15 cellular contexts compared by ENCODE assay signal in genomic region chr11:129283141-129283540, GRCh38.
DNase-seq lines count a peak whose midpoint lies in the region; ATAC-seq and TF ChIP-seq lines count a peak whose summit lies in the region.
"Had no signal": no experiment of that assay in that cellular context is flagged by ENCODE, and none has a peak within 500 bp of the region (broad histone marks: within the 10 kb centered on the region; RNA-seq: fewer than 3 reads in every experiment).

No MANE protein-coding gene starts in this region.

- no peaks in the 10 kb centered on the region for H3K27me3 ChIP-seq in mucosa of stomach (ENCODE audit: control insufficient read depth, insufficient read depth, low read length)
- peaks cover 0 to 13% (median 0%) of the 10 kb centered on the region in 7 donors for H3K27me3 ChIP-seq in spleen (replicated peaks in 1 of 7)
- H3K27me3 ChIP-seq: BLaER1 treated with 17β-estradiol and CSF1 and Interleukin-3, amounts not matched to agents 10 nM and 100 nM; sigmoid colon had no signal

- H3K9ac ChIP-seq in mucosa of stomach (ENCODE audit: low read length): peak overlapping the region; percentile 36
- H3K9ac ChIP-seq: BLaER1 treated with 17β-estradiol and CSF1 and Interleukin-3, amounts not matched to agents 10 nM and 100 nM had no signal

- H3K9me3 ChIP-seq in mucosa of stomach (ENCODE audit: control insufficient read depth, low read length) (no peaks in the 10 kb centered on the region), spleen (no peaks in the 10 kb centered on the region)
- H3K9me3 ChIP-seq: sigmoid colon had no signal

- ATAC-seq in HG02870 (IDR thresholded peaks at IDR 0.05; ENCODE audit: unreplicated experiment): no peak

- H3K27ac ChIP-seq in spleen: no peak overlapping the region
- H3K27ac ChIP-seq: BLaER1 treated with 17β-estradiol and CSF1 and Interleukin-3, amounts not matched to agents 10 nM and 100 nM; dorsolateral prefrontal cortex; sigmoid colon had no signal

- H3K4me1 ChIP-seq in mucosa of stomach (ENCODE audit: control insufficient read depth, insufficient read depth, low read length) (peaks cover 51% of the 10 kb centered on the region), spleen (peaks cover 0 to 25% (median 16%) of the 10 kb centered on the region in 6 donors)

- DNase-seq in H4 (ENCODE audit: low spot score) (peak; percentile 16), NCI-H226 (peak; percentile 45), epithelial cell of esophagus (ENCODE audit: low read depth) (peak; percentile 85), spleen (no peak), NCI-H446 (lab: John Stamatoyannopoulos, UW) (no peak), T-helper 1 cell (no peak)
- DNase-seq: activated CD4-positive, alpha-beta memory T cell treated with anti-CD3 and anti-CD28 coated beads for 36 hours; activated gamma-delta T cell; dorsolateral prefrontal cortex; NCI-H2081 treated with DMSO at 0.1 percent for 48 hours; sigmoid colon; T-helper 9 cell had no signal

- TF ChIP-seq POLR2A in spleen (IDR thresholded peaks at IDR 0.05): no peak

- no peak overlapping the region for H3K4me3 ChIP-seq in epithelial cell of esophagus (ENCODE audit: low read length)
- H3K4me3 ChIP-seq in mucosa of stomach (ENCODE audit: low read length): no peak overlapping the region
- no peak overlapping the region for H3K4me3 ChIP-seq in spleen
- H3K4me3 ChIP-seq: BLaER1 treated with 17β-estradiol and CSF1 and Interleukin-3, amounts not matched to agents 10 nM and 100 nM; dorsolateral prefrontal cortex; sigmoid colon had no signal

- TF ChIP-seq CTCF in epithelial cell of esophagus (IDR thresholded peaks at IDR 0.05; ENCODE audit: insufficient read depth, low read depth, low read length, missing control alignments) (no peak), spleen (IDR thresholded peaks at IDR 0.05 in 8 of 11, conservative IDR thresholded peaks at IDR 0.05 in 3 of 11) (no peak)

- intact Hi-C loops in spleen (cut with DNase I; ENCODE audit: low total_unique reads): no loop called here

- H3K36me3 ChIP-seq in mucosa of stomach (ENCODE audit: control insufficient read depth, insufficient read depth, low read length) (no peaks in the 10 kb centered on the region), spleen (no peaks in the 10 kb centered on the region)
- H3K36me3 ChIP-seq: BLaER1 treated with 17β-estradiol and CSF1 and Interleukin-3, amounts not matched to agents 10 nM and 100 nM; sigmoid colon had no signal

- 59 to 81% (median 64%) methylated on average over 1 of the region's 1 CpG for WGBS in spleen, 5 donors

Comparison
In these comparisons a context has a peak if more than half of its experiments do, and no peak if none do; other contexts are left out.
1. DNase-seq: peak in H4 (single experiment), NCI-H226 (single experiment) and epithelial cell of esophagus (single experiment); none in spleen (single experiment), NCI-H446 (0 of 2) and T-helper 1 cell (0 of 5).